Comparison of ENCODE assay signal across 1 cellular context in genomic region chr18:63339920-63340484, GRCh38.
TF ChIP-seq lines count a peak whose summit lies in the region.

No MANE protein-coding gene starts in this region.

TF ChIP-seq in HCT116, 20 proteins besides CTCF, POLR2A, EP300 and RAD21 (continued from another document):
- no peak for TF ChIP-seq REST (IDR thresholded peaks at IDR 0.05; ENCODE audit: low read depth)
- no peak for TF ChIP-seq FOSL1 (IDR thresholded peaks at IDR 0.05; ENCODE audit: low read depth)
- no peak for TF ChIP-seq ATF3 (IDR thresholded peaks at IDR 0.05)
